ENCODE assay signal across 8 cellular contexts in the genomic region with DNA sequence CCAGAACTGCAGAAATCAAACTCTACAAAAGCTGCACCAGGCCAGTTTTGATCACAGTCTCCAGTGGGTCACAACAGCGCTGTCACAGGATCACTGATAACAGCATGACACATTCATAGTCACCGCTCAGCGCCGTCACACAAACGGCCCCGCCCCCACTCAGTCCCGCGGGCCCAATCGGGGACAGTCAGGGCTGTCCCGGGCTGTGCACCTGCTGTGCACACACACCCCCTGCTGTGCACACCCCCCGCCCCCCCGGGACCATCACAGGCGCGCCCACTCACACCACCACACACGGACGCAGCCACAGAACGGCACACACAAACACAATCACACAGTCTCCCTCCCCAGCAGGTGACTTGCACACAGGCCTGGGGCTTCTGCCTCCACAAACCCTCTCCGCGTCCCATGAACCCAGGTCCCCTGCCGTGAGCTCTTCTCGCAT. TPM values are rescaled to one million over a fixed set of nuclear protein-coding genes. Genes with fewer than 3 reads are reported as not detected.
DNase-seq lines count a peak whose midpoint lies in the region; ATAC-seq and TF ChIP-seq lines count a peak whose summit lies in the region.

No MANE protein-coding gene starts in this region.

- peaks cover 37% of the 10 kb centered on the region for H3K9me3 Mint-ChIP-seq in activated T-helper 1 cell treated with anti-CD3 and anti-CD28 coated beads, Interleukin-12 subunit alpha, Interleukin-12 subunit beta, Interleukin-2, Interleukin-4 antibody, amounts not matched to agents 30 ng/mL and 10 ng/mL and 1 ng/mL, durations not matched to agents 14 hours and 24 hours and 36 hours
- H3K9me3 Mint-ChIP-seq in neural progenitor cell = peaks cover 57% of the 10 kb centered on the region

- intact Hi-C loops in activated T-helper 1 cell treated with anti-CD3 and anti-CD28 coated beads, Interleukin-12 subunit alpha, Interleukin-12 subunit beta, Interleukin-2, Interleukin-4 antibody, amounts not matched to agents 30 ng/mL and 10 ng/mL and 1 ng/mL, durations not matched to agents 14 hours and 24 hours and 36 hours (cut with micrococcal nuclease) = loop anchor here (1.0 to 10.0 kb wide), 10 partner anchors 31 to 610 kb away; partner anchors contain the start of genes ZFP14, ZNF260, ZNF345 and ZNF383

- no peaks in the 10 kb centered on the region for H3F3A ChIP-seq in neural progenitor cell (ENCODE audit: low read depth)

- ATAC-seq in GM18499 (IDR thresholded peaks at IDR 0.05; ENCODE audit: insufficient read depth, unreplicated experiment) (peak; percentile 50), HG02970 (IDR thresholded peaks at IDR 0.05; ENCODE audit: low FRiP score, unreplicated experiment) (peak; percentile 61)

- peak overlapping the region; percentile 90 for H3K4me3 Mint-ChIP-seq in activated T-helper 1 cell treated with anti-CD3 and anti-CD28 coated beads, Interleukin-12 subunit alpha, Interleukin-12 subunit beta, Interleukin-2, Interleukin-4 antibody, amounts not matched to agents 30 ng/mL and 10 ng/mL and 1 ng/mL, durations not matched to agents 14 hours and 24 hours and 36 hours
- peak overlapping the region; percentile 88 for H3K4me3 Mint-ChIP-seq in neural progenitor cell

- H3K36me3 ChIP-seq in neural progenitor cell = no peaks in the 10 kb centered on the region
- H3K36me3 ChIP-seq in subcutaneous abdominal adipose tissue (ENCODE audit: control insufficient read depth in 5 of 5, insufficient read depth in 5 of 5, low read length in 5 of 5) = peaks cover 0 to 18% (median 5%) of the 10 kb centered on the region in 5 donors

- peak overlapping the region; percentile 92 to 93 for H3K4me3 ChIP-seq in foreskin fibroblast (ENCODE audit: low read depth in 1 of 2, low read length in 2 of 2)
- peak overlapping the region; percentile 72 for H3K4me3 ChIP-seq in neural progenitor cell
- H3K4me3 ChIP-seq in subcutaneous abdominal adipose tissue (ENCODE audit: low read depth in 1 of 5, low read length in 5 of 5) = peak overlapping the region; percentile 77 to 92 (median 82)

- no peak overlapping the region for H3K27ac ChIP-seq in neural progenitor cell
- H3K27ac ChIP-seq in subcutaneous abdominal adipose tissue (ENCODE audit: low read depth, low read length) = peak overlapping the region; percentile 49

- peaks cover 47% of the 10 kb centered on the region for H3K79me2 ChIP-seq in neural progenitor cell (ENCODE audit: low read depth)

- peaks cover 36% of the 10 kb centered on the region for H3K36me3 Mint-ChIP-seq in activated T-helper 1 cell treated with anti-CD3 and anti-CD28 coated beads, Interleukin-12 subunit alpha, Interleukin-12 subunit beta, Interleukin-2, Interleukin-4 antibody, amounts not matched to agents 30 ng/mL and 10 ng/mL and 1 ng/mL, durations not matched to agents 14 hours and 24 hours and 36 hours (ENCODE audit: low read depth)
- peaks cover 41% of the 10 kb centered on the region for H3K36me3 Mint-ChIP-seq in neural progenitor cell

- H4K20me1 ChIP-seq in neural progenitor cell (ENCODE audit: low read depth) = no peaks in the 10 kb centered on the region

- peak overlapping the region; percentile 50 for H3K9ac ChIP-seq in neural progenitor cell
- peak overlapping the region in 4 of 5 donors; percentile 29 to 89 (median 82) for H3K9ac ChIP-seq in subcutaneous abdominal adipose tissue (ENCODE audit: low read length in 5 of 5)

- DNase-seq in OCI-M1 (lab: John Stamatoyannopoulos, UW) = peak; percentile 93
- peak; percentile 82 for DNase-seq in activated T-helper 1 cell treated with anti-CD3 and anti-CD28 coated beads, Interleukin-12 subunit alpha, Interleukin-12 subunit beta, Interleukin-2, Interleukin-4 antibody, amounts not matched to agents 30 ng/mL and 10 ng/mL and 1 ng/mL, durations not matched to agents 14 hours and 24 hours and 36 hours (ENCODE audit: low spot score)
- DNase-seq in foreskin fibroblast = peak; percentile 47 to 76
- DNase-seq in neural progenitor cell (ENCODE audit: low spot score) = peak; percentile 54
- no peak for DNase-seq in ecto neural progenitor cell (ENCODE audit: low spot score)

- peak overlapping the region; percentile 95 for H3K27ac Mint-ChIP-seq in activated T-helper 1 cell treated with anti-CD3 and anti-CD28 coated beads, Interleukin-12 subunit alpha, Interleukin-12 subunit beta, Interleukin-2, Interleukin-4 antibody, amounts not matched to agents 30 ng/mL and 10 ng/mL and 1 ng/mL, durations not matched to agents 14 hours and 24 hours and 36 hours
- H3K27ac Mint-ChIP-seq in neural progenitor cell = peak overlapping the region; percentile 46

- no peaks in the 10 kb centered on the region for H3K9me3 ChIP-seq in neural progenitor cell (ENCODE audit: low read depth)
- H3K9me3 ChIP-seq in subcutaneous abdominal adipose tissue (ENCODE audit: control insufficient read depth in 5 of 5, low read length in 5 of 5) = peaks cover 2 to 20% (median 17%) of the 10 kb centered on the region in 5 donors

- no peak for TF ChIP-seq CTCF in foreskin fibroblast (IDR thresholded peaks at IDR 0.05; ENCODE audit: low read depth, low read length)
- no peak for TF ChIP-seq CTCF in neural progenitor cell (IDR thresholded peaks at IDR 0.05)

- peaks cover 4% of the 10 kb centered on the region for H3K4me1 ChIP-seq in neural progenitor cell
- H3K4me1 ChIP-seq in subcutaneous abdominal adipose tissue (ENCODE audit: control insufficient read depth in 5 of 5, insufficient read depth in 5 of 5, low read length in 5 of 5) = peaks cover 0 to 22% (median 12%) of the 10 kb centered on the region in 5 donors

- H3K4me2 ChIP-seq in neural progenitor cell = peak overlapping the region; percentile 95

- H2AFZ ChIP-seq in neural progenitor cell (replicated peaks) = peak overlapping the region; percentile 94

- H3K27me3 Mint-ChIP-seq in activated T-helper 1 cell treated with anti-CD3 and anti-CD28 coated beads, Interleukin-12 subunit alpha, Interleukin-12 subunit beta, Interleukin-2, Interleukin-4 antibody, amounts not matched to agents 30 ng/mL and 10 ng/mL and 1 ng/mL, durations not matched to agents 14 hours and 24 hours and 36 hours (ENCODE audit: insufficient read depth) = no peaks in the 10 kb centered on the region
- H3K27me3 Mint-ChIP-seq in neural progenitor cell (ENCODE audit: insufficient read depth, low read depth) = no peaks in the 10 kb centered on the region

- H3K27me3 ChIP-seq in neural progenitor cell = no peaks in the 10 kb centered on the region
- H3K27me3 ChIP-seq in subcutaneous abdominal adipose tissue (ENCODE audit: control insufficient read depth in 5 of 5, insufficient read depth in 4 of 5, low read length in 5 of 5) = no peaks in the 10 kb centered on the region

- H3K4me1 Mint-ChIP-seq in activated T-helper 1 cell treated with anti-CD3 and anti-CD28 coated beads, Interleukin-12 subunit alpha, Interleukin-12 subunit beta, Interleukin-2, Interleukin-4 antibody, amounts not matched to agents 30 ng/mL and 10 ng/mL and 1 ng/mL, durations not matched to agents 14 hours and 24 hours and 36 hours (ENCODE audit: low read depth) = peaks cover 26% of the 10 kb centered on the region
- H3K4me1 Mint-ChIP-seq in neural progenitor cell = peaks cover 10% of the 10 kb centered on the region

RNA-seq across cellular contexts. Expression of gene ZNF382, which starts 0.4 kb away (rescaled TPM):
- total RNA-seq in activated T-helper 1 cell treated with anti-CD3 and anti-CD28 coated beads, Interleukin-12 subunit alpha, Interleukin-12 subunit beta, Interleukin-2, Interleukin-4 antibody, amounts not matched to agents 30 ng/mL and 10 ng/mL and 1 ng/mL, durations not matched to agents 14 hours and 24 hours and 36 hours = 10.2 and 10.8 TPM in 2 replicates
- 16.8 and 17.8 TPM in 2 replicates for total RNA-seq in neural progenitor cell (ENCODE audit: low replicate concordance)

RNA-seq across cellular contexts. Expression of gene ZNF529, which starts 31.6 kb away (rescaled TPM):
- 20.3 and 20.7 TPM in 2 replicates for total RNA-seq in activated T-helper 1 cell treated with anti-CD3 and anti-CD28 coated beads, Interleukin-12 subunit alpha, Interleukin-12 subunit beta, Interleukin-2, Interleukin-4 antibody, amounts not matched to agents 30 ng/mL and 10 ng/mL and 1 ng/mL, durations not matched to agents 14 hours and 24 hours and 36 hours
- 33.7 and 33.9 TPM in 2 replicates for total RNA-seq in neural progenitor cell (ENCODE audit: low replicate concordance)
